ENCODE assay signal across 1 cellular context in genomic region chr6:43714311-43715055, GRCh38.
TF ChIP-seq lines count a peak whose summit lies in the region.

No MANE protein-coding gene starts in this region.

TF ChIP-seq in K562, 482 proteins besides CTCF, POLR2A, EP300 and RAD21 (continued from another document and continues in another):
- TF ChIP-seq ATF4 (CRISPR knock-in tag; IDR thresholded peaks at IDR 0.05): peak; percentile 60; the same call in 1 of the 2 replicates
- peak in 1 of 2 experiments; percentile 67; a peak in 1 of 4 replicates for TF ChIP-seq RCOR1 (IDR thresholded peaks at IDR 0.05; ENCODE audit: borderline replicate concordance in 1 of 2, low read depth in 2 of 2, low read length in 2 of 2)
- TF ChIP-seq TARDBP (IDR thresholded peaks at IDR 0.05): no peak
- no peak for TF ChIP-seq MIER1 (IDR thresholded peaks at IDR 0.05; ENCODE audit: low read depth)
- TF ChIP-seq, protein P1, sequence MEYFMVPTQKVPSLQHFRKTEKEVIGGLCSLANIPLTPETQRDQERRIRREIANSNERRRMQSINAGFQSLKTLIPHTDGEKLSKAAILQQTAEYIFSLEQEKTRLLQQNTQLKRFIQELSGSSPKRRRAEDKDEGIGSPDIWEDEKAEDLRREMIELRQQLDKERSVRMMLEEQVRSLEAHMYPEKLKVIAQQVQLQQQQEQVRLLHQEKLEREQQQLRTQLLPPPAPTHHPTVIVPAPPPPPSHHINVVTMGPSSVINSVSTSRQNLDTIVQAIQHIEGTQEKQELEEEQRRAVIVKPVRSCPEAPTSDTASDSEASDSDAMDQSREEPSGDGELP (CRISPR knock-in tag; IDR thresholded peaks at IDR 0.05; ENCODE audit: borderline replicate concordance): peak; percentile 95
- TF ChIP-seq, protein P2, sequence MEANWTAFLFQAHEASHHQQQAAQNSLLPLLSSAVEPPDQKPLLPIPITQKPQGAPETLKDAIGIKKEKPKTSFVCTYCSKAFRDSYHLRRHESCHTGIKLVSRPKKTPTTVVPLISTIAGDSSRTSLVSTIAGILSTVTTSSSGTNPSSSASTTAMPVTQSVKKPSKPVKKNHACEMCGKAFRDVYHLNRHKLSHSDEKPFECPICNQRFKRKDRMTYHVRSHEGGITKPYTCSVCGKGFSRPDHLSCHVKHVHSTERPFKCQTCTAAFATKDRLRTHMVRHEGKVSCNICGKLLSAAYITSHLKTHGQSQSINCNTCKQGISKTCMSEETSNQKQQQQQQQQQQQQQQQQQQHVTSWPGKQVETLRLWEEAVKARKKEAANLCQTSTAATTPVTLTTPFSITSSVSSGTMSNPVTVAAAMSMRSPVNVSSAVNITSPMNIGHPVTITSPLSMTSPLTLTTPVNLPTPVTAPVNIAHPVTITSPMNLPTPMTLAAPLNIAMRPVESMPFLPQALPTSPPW (CRISPR knock-in tag; IDR thresholded peaks at IDR 0.05): peak; percentile 73
- no peak for TF ChIP-seq YY1 (IDR thresholded peaks at IDR 0.05; ENCODE audit: borderline replicate concordance in 1 of 3, control insufficient read depth in 1 of 3, extremely low read depth in 1 of 3, insufficient read depth in 3 of 3, insufficient read length in 1 of 3, insufficient replicate concordance in 2 of 3, low read depth in 1 of 3, low read length in 2 of 3)
- peak; percentile 75 for TF ChIP-seq DPF2 (IDR thresholded peaks at IDR 0.05)
- TF ChIP-seq JUND (IDR thresholded peaks at IDR 0.05; ENCODE audit: borderline replicate concordance, low read depth, low read length): peak; percentile 75
- TF ChIP-seq JUND (tag; IDR thresholded peaks at IDR 0.05; ENCODE audit: borderline replicate concordance, low read depth, low read length): no peak; the same call in 2 of the 3 replicates
- no peak for TF ChIP-seq ILK (tag; IDR thresholded peaks at IDR 0.05; ENCODE audit: borderline replicate concordance, low read depth)
- 0 out of 4 replicates have a peak, but pooled peaks of 1 of the 2 experiments have one; percentile 53 for TF ChIP-seq TEAD1 (CRISPR knock-in tag; IDR thresholded peaks at IDR 0.05)
- no peak for TF ChIP-seq POLR3A (IDR thresholded peaks at IDR 0.05; ENCODE audit: borderline replicate concordance, extremely low read depth, insufficient read depth, insufficient read length)
- 0 out of 2 replicates have a peak, but pooled peaks have one; percentile 29 for TF ChIP-seq MTA2 (IDR thresholded peaks at IDR 0.05; ENCODE audit: low read depth)
- no peak for TF ChIP-seq TSC22D4 (tag; IDR thresholded peaks at IDR 0.05)
- peak; percentile 79 for TF ChIP-seq HMBOX1 (IDR thresholded peaks at IDR 0.05)
- peak; percentile 62; the same call in 1 of the 2 replicates for TF ChIP-seq JUN (IDR thresholded peaks at IDR 0.05; ENCODE audit: borderline replicate concordance, low read depth, low read length)
- TF ChIP-seq JUN (CRISPR knock-in tag; IDR thresholded peaks at IDR 0.05; ENCODE audit: borderline replicate concordance): no peak
- TF ChIP-seq, protein P3, sequence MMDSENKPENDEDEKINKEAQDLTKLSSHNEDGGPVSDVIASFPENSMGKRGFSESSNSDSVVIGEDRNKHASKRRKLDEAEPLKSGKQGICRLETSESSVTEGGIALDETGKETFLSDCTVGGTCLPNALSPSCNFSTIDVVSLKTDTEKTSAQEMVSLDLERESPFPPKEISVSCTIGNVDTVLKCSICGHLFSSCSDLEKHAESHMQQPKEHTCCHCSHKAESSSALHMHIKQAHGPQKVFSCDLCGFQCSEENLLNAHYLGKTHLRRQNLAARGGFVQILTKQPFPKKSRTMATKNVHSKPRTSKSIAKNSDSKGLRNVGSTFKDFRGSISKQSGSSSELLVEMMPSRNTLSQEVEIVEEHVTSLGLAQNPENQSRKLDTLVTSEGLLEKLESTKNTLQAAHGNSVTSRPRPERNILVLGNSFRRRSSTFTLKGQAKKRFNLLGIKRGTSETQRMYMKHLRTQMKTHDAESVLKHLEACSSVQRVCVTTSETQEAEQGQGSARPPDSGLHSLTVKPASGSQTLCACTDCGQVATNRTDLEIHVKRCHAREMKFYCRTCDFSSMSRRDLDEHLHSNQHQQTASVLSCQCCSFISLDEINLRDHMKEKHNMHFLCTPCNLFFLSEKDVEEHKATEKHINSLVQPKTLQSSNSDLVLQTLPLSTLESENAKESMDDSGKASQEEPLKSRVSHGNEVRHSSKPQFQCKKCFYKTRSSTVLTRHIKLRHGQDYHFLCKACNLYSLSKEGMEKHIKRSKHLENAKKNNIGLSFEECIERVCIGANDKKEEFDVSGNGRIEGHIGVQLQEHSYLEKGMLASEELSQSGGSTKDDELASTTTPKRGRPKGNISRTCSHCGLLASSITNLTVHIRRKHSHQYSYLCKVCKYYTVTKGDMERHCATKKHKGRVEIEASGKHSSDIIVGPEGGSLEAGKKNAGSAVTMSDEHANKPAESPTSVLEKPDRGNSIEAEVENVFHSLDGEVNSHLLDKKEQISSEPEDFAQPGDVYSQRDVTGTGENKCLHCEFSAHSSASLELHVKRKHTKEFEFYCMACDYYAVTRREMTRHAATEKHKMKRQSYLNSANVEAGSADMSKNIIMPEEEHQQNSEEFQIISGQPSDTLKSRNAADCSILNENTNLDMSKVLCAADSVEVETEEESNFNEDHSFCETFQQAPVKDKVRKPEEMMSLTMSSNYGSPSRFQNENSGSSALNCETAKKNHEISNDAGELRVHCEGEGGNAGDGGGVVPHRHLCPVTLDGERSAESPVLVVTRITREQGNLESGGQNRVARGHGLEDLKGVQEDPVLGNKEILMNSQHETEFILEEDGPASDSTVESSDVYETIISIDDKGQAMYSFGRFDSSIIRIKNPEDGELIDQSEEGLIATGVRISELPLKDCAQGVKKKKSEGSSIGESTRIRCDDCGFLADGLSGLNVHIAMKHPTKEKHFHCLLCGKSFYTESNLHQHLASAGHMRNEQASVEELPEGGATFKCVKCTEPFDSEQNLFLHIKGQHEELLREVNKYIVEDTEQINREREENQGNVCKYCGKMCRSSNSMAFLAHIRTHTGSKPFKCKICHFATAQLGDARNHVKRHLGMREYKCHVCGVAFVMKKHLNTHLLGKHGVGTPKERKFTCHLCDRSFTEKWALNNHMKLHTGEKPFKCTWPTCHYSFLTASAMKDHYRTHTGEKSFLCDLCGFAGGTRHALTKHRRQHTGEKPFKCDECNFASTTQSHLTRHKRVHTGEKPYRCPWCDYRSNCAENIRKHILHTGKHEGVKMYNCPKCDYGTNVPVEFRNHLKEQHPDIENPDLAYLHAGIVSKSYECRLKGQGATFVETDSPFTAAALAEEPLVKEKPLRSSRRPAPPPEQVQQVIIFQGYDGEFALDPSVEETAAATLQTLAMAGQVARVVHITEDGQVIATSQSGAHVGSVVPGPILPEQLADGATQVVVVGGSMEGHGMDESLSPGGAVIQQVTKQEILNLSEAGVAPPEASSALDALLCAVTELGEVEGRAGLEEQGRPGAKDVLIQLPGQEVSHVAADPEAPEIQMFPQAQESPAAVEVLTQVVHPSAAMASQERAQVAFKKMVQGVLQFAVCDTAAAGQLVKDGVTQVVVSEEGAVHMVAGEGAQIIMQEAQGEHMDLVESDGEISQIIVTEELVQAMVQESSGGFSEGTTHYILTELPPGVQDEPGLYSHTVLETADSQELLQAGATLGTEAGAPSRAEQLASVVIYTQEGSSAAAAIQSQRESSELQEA (IDR thresholded peaks at IDR 0.05; ENCODE audit: low read depth): no peak
- no peak for TF ChIP-seq BRD4 (IDR thresholded peaks at IDR 0.05)
- peak; percentile 21; the same call in 1 of the 2 replicates for TF ChIP-seq NCOA1 (IDR thresholded peaks at IDR 0.05; ENCODE audit: low read depth)
- TF ChIP-seq, protein P4, sequence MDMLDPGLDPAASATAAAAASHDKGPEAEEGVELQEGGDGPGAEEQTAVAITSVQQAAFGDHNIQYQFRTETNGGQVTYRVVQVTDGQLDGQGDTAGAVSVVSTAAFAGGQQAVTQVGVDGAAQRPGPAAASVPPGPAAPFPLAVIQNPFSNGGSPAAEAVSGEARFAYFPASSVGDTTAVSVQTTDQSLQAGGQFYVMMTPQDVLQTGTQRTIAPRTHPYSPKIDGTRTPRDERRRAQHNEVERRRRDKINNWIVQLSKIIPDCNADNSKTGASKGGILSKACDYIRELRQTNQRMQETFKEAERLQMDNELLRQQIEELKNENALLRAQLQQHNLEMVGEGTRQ (CRISPR knock-in tag; IDR thresholded peaks at IDR 0.05): no peak
- peak; percentile 63; the same call in 1 of the 2 replicates for TF ChIP-seq NR2C1 (IDR thresholded peaks at IDR 0.05)
- TF ChIP-seq NR2C1 (tag; IDR thresholded peaks at IDR 0.05): peak; percentile 85
- no peak for TF ChIP-seq RB1 (IDR thresholded peaks at IDR 0.05; ENCODE audit: low read depth)
- TF ChIP-seq CEBPG (CRISPR knock-in tag; IDR thresholded peaks at IDR 0.05): peak; percentile 85
- TF ChIP-seq CEBPG (tag; conservative IDR thresholded peaks at IDR 0.05 in 1 of 2, IDR thresholded peaks at IDR 0.05 in 1 of 2): peak; percentile 43 to 83; a peak in 3 of 4 replicates
- no peak for TF ChIP-seq POLR2H (tag; IDR thresholded peaks at IDR 0.05; ENCODE audit: low read depth)
- TF ChIP-seq FOXA3 (CRISPR knock-in tag; conservative IDR thresholded peaks at IDR 0.05 in 1 of 2, IDR thresholded peaks at IDR 0.05 in 1 of 2): peak in 1 of 2 experiments; percentile 52; a peak in 2 of 4 replicates
- TF ChIP-seq TBL1XR1 (IDR thresholded peaks at IDR 0.05; ENCODE audit: low read length in 2 of 2): peak in 1 of 2 experiments; percentile 53; a peak in 1 of 4 replicates
- peak; percentile 95 for TF ChIP-seq MTA1 (IDR thresholded peaks at IDR 0.05; ENCODE audit: borderline replicate concordance)
- TF ChIP-seq MCM2 (IDR thresholded peaks at IDR 0.05; ENCODE audit: low read depth): no peak
- TF ChIP-seq NFIC (IDR thresholded peaks at IDR 0.05): 0 out of 2 replicates have a peak, but pooled peaks have one; percentile 11
- TF ChIP-seq SOX6 (IDR thresholded peaks at IDR 0.05): peak; percentile 48
- TF ChIP-seq CBFA2T2 (conservative IDR thresholded peaks at IDR 0.05): peak; percentile 62
- 0 out of 2 replicates have a peak, but pooled peaks have one; percentile 49 for TF ChIP-seq HIVEP1 (CRISPR knock-in tag; IDR thresholded peaks at IDR 0.05)
- TF ChIP-seq, protein P5, sequence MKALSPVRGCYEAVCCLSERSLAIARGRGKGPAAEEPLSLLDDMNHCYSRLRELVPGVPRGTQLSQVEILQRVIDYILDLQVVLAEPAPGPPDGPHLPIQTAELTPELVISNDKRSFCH (CRISPR knock-in tag; IDR thresholded peaks at IDR 0.05): no peak
- TF ChIP-seq, protein P5 (tag; IDR thresholded peaks at IDR 0.05): peak; percentile 98
- TF ChIP-seq L3MBTL2 (IDR thresholded peaks at IDR 0.05): peak; percentile 55; the same call in 1 of the 2 replicates
- no peak for TF ChIP-seq TCF7L2 (IDR thresholded peaks at IDR 0.05; ENCODE audit: low read depth, low read length)
- peak; percentile 62; the same call in 1 of the 2 replicates for TF ChIP-seq SMAD3 (CRISPR knock-in tag; conservative IDR thresholded peaks at IDR 0.05)
- TF ChIP-seq ZNF239 (CRISPR knock-in tag; IDR thresholded peaks at IDR 0.05): no peak
- TF ChIP-seq SP2 (IDR thresholded peaks at IDR 0.05; ENCODE audit: extremely low read depth, low read depth, low read length, poor library complexity, severe bottlenecking): no peak
- TF ChIP-seq KLF16 (IDR thresholded peaks at IDR 0.05): peak; percentile 67; the same call in 1 of the 2 replicates
- no peak for TF ChIP-seq SNIP1 (IDR thresholded peaks at IDR 0.05; ENCODE audit: low read depth)
- TF ChIP-seq MAZ (CRISPR knock-in tag; conservative IDR thresholded peaks at IDR 0.05 in 1 of 2, IDR thresholded peaks at IDR 0.05 in 1 of 2): peak in 1 of 2 experiments; percentile 73; a peak in 2 of 4 replicates
- no peak for TF ChIP-seq SIN3A (IDR thresholded peaks at IDR 0.05; ENCODE audit: borderline replicate concordance in 2 of 2, control insufficient read depth in 1 of 2, low read depth in 2 of 2, low read length in 2 of 2)
- TF ChIP-seq EGR1 (conservative IDR thresholded peaks at IDR 0.05): peak; percentile 52
- TF ChIP-seq, protein P6, sequence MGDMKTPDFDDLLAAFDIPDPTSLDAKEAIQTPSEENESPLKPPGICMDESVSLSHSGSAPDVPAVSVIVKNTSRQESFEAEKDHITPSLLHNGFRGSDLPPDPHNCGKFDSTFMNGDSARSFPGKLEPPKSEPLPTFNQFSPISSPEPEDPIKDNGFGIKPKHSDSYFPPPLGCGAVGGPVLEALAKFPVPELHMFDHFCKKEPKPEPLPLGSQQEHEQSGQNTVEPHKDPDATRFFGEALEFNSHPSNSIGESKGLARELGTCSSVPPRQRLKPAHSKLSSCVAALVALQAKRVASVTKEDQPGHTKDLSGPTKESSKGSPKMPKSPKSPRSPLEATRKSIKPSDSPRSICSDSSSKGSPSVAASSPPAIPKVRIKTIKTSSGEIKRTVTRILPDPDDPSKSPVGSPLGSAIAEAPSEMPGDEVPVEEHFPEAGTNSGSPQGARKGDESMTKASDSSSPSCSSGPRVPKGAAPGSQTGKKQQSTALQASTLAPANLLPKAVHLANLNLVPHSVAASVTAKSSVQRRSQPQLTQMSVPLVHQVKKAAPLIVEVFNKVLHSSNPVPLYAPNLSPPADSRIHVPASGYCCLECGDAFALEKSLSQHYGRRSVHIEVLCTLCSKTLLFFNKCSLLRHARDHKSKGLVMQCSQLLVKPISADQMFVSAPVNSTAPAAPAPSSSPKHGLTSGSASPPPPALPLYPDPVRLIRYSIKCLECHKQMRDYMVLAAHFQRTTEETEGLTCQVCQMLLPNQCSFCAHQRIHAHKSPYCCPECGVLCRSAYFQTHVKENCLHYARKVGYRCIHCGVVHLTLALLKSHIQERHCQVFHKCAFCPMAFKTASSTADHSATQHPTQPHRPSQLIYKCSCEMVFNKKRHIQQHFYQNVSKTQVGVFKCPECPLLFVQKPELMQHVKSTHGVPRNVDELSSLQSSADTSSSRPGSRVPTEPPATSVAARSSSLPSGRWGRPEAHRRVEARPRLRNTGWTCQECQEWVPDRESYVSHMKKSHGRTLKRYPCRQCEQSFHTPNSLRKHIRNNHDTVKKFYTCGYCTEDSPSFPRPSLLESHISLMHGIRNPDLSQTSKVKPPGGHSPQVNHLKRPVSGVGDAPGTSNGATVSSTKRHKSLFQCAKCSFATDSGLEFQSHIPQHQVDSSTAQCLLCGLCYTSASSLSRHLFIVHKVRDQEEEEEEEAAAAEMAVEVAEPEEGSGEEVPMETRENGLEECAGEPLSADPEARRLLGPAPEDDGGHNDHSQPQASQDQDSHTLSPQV (IDR thresholded peaks at IDR 0.05): peak; percentile 21; the same call in 1 of the 2 replicates
- TF ChIP-seq ZFPM2 (CRISPR knock-in tag; IDR thresholded peaks at IDR 0.05): no peak
- no peak for TF ChIP-seq MXI1 (IDR thresholded peaks at IDR 0.05; ENCODE audit: low read depth, low read length)
